Comparison of ENCODE assay signal across 10 cellular contexts in genomic region chr5:66423484-66423883, GRCh38.
"Had no signal": no experiment of that assay in that cellular context is flagged by ENCODE, and none has a peak within 500 bp of the region (broad histone marks: within the 10 kb centered on the region; RNA-seq: fewer than 3 reads in every experiment).

No MANE protein-coding gene starts in this region.

- H3K4me2 ChIP-seq: GM23338 had no signal

- H3K27ac ChIP-seq: HL-60 had no signal

- DNase-seq: H9, HCEC 1CT, HFFc6, IMR-90, KG1 had no signal

- ATAC-seq: GM23338, K562 had no signal

- H2AFZ ChIP-seq: GM23338 had no signal

- H3K4me3 ChIP-seq: GM23338, K562 had no signal

- FAIRE-seq: H1, H54, K562 had no signal
